27 cellular contexts compared by ENCODE assay signal in genomic region chr2:26506279-26506678, GRCh38. TPM values are rescaled to one million over a fixed set of nuclear protein-coding genes. Genes with fewer than 3 reads are reported as not detected.
DNase-seq lines count a peak whose midpoint lies in the region; ATAC-seq, FAIRE-seq and TF ChIP-seq lines count a peak whose summit lies in the region.
"Had no signal": no experiment of that assay in that cellular context is flagged by ENCODE, and none has a peak within 500 bp of the region (broad histone marks: within the 10 kb centered on the region; RNA-seq: fewer than 3 reads in every experiment).

No MANE protein-coding gene starts in this region.

- no peak overlapping the region for H4K91ac ChIP-seq in H1 (replicated peaks; ENCODE audit: insufficient read length, low read length)

- WGBS in H1 (ENCODE audit: extremely low coverage in 1 of 2, insufficient coverage in 1 of 2, insufficient read length in 1 of 2, insufficient replicate concordance in 2 of 2, low coverage in 1 of 2, low lambda C conversion rate in 2 of 2, missing lambda C conversion rate in 1 of 2), 2 experiments: 66% methylated on average over 4 of the region's 4 CpGs; no CpG with 5 or more reads in 1 of the 2 experiments
- WGBS in ovary, 3 donors: 73 to 93% (median 82%) methylated on average over 4 of the region's 4 CpGs

- H3K23me2 ChIP-seq in H1 (ENCODE audit: low read depth, low read length): peaks cover 3% of the 10 kb centered on the region; the same call in 1 of the 2 replicates

- no peak overlapping the region for H2BK5ac ChIP-seq in H1 (ENCODE audit: low read depth, low read length)

- no peak overlapping the region for H3K23ac ChIP-seq in H1 (ENCODE audit: insufficient read length)

- H3K36me3 ChIP-seq in H7 (replicated peaks; ENCODE audit: control insufficient read depth, insufficient read depth, low read length) (no peaks in the 10 kb centered on the region), H1 (ENCODE audit: control insufficient read depth in 2 of 4, insufficient read depth in 4 of 4, low read length in 3 of 4) (no peaks in the 10 kb centered on the region), ovary (no peaks in the 10 kb centered on the region)
- H3K36me3 ChIP-seq: BE2C; BLaER1 treated with 17β-estradiol and CSF1 and Interleukin-3, amounts not matched to agents 10 nM and 100 nM had no signal

- TF ChIP-seq EP300 in H1 (IDR thresholded peaks at IDR 0.05; ENCODE audit: borderline replicate concordance in 1 of 2, low read depth in 2 of 2, low read length in 2 of 2): no peak
- TF ChIP-seq EP300 in ovary (IDR thresholded peaks at IDR 0.05): no peak

- no peak overlapping the region for H3K14ac ChIP-seq in H1 (ENCODE audit: insufficient read length)

- TF ChIP-seq RAD21 in H1 (IDR thresholded peaks at IDR 0.05 in 1 of 2, conservative IDR thresholded peaks at IDR 0.05 in 1 of 2; ENCODE audit: low read depth in 2 of 2, low read length in 2 of 2): no peak

- H3K27me3 ChIP-seq in H7 (ENCODE audit: control insufficient read depth, insufficient read depth, low read length): peaks cover 7% of the 10 kb centered on the region
- peaks cover 0 to 18% (median 11%) of the 10 kb centered on the region in 4 experiments; a peak in 6 of 7 replicates for H3K27me3 ChIP-seq in H1 (replicated peaks in 1 of 4; ENCODE audit: control insufficient read depth in 3 of 4, extremely low read depth in 1 of 4, insufficient read depth in 3 of 4, low read length in 3 of 4)
- H3K27me3 ChIP-seq in ovary: no peaks in the 10 kb centered on the region
- H3K27me3 ChIP-seq: BE2C had no signal

- peaks cover 0 to 7% (median 6%) of the 10 kb centered on the region in 4 experiments; a peak in 4 of 7 replicates for H3K4me1 ChIP-seq in H1 (replicated peaks in 1 of 4; ENCODE audit: control insufficient read depth in 3 of 4, insufficient read depth in 4 of 4, low read length in 3 of 4)
- H3K4me1 ChIP-seq in ovary (ENCODE audit: insufficient read depth): no peaks in the 10 kb centered on the region
- H3K4me1 ChIP-seq: BE2C had no signal

- no peak overlapping the region for H4K5ac ChIP-seq in H1 (ENCODE audit: insufficient read length, low read depth, low read length)

- H3K4me3 ChIP-seq in H7 (ENCODE audit: insufficient read depth, low read depth, low read length) (no peak overlapping the region), H1 (ENCODE audit: extremely low read depth in 1 of 4, insufficient read depth in 2 of 4, low read depth in 3 of 4, low read length in 4 of 4) (no peak overlapping the region), ovary (no peak overlapping the region)
- H3K4me3 ChIP-seq: A549; BLaER1 treated with 17β-estradiol and CSF1 and Interleukin-3, amounts not matched to agents 10 nM and 100 nM had no signal

- TF ChIP-seq CTCF in H1 (IDR thresholded peaks at IDR 0.05; ENCODE audit: control extremely low read depth in 1 of 3, insufficient read depth in 1 of 3, low read depth in 1 of 3, low read length in 3 of 3): no peak
- no peak for TF ChIP-seq CTCF in ovary (IDR thresholded peaks at IDR 0.05)

- POLR2A ChIA-PET in H1 (lab: Charles Lee; ENCODE audit: partially characterized antibody): no interaction called here

- H3K9ac ChIP-seq in H1 (replicated peaks in 1 of 4; ENCODE audit: extremely low read depth in 1 of 4, low read depth in 3 of 4, low read length in 3 of 4): no peak overlapping the region
- H3K9ac ChIP-seq: BLaER1 treated with 17β-estradiol and CSF1 and Interleukin-3, amounts not matched to agents 10 nM and 100 nM had no signal

- H3K4me2 ChIP-seq in H1 (ENCODE audit: insufficient read depth in 1 of 2, low read depth in 2 of 2, low read length in 2 of 2): no peak overlapping the region
- H3K4me2 ChIP-seq: A549 had no signal

- H2AFZ ChIP-seq in H1 (ENCODE audit: low read length): no peak overlapping the region

- TF ChIP-seq POLR2A in H1 (IDR thresholded peaks at IDR 0.05; ENCODE audit: control extremely low read depth in 1 of 2, low read depth in 2 of 2, low read length in 2 of 2) (no peak), ovary (IDR thresholded peaks at IDR 0.05) (no peak)

- no peak overlapping the region for H2BK20ac ChIP-seq in H1 (ENCODE audit: low read length)

- H3K56ac ChIP-seq in H1 (replicated peaks; ENCODE audit: insufficient read length, low read depth, low read length): no peak overlapping the region

- no peak overlapping the region for H2BK120ac ChIP-seq in H1 (replicated peaks; ENCODE audit: low read depth, low read length)

- no peaks in the 10 kb centered on the region for H3K79me2 ChIP-seq in H1 (ENCODE audit: control insufficient read depth in 1 of 2, insufficient read depth in 2 of 2, low read length in 2 of 2)

- H4K20me1 ChIP-seq in H1 (replicated peaks in 1 of 2; ENCODE audit: control insufficient read depth in 1 of 2, insufficient read depth in 2 of 2, low read length in 2 of 2): no peaks in the 10 kb centered on the region
- H4K20me1 ChIP-seq: BLaER1 treated with 17β-estradiol and CSF1 and Interleukin-3, amounts not matched to agents 10 nM and 100 nM had no signal

- H3K27ac ChIP-seq in H1 (ENCODE audit: low read depth, low read length) (no peak overlapping the region), ovary (no peak overlapping the region)
- H3K27ac ChIP-seq: A549; BLaER1 treated with 17β-estradiol and CSF1 and Interleukin-3, amounts not matched to agents 10 nM and 100 nM had no signal

- H4K8ac ChIP-seq in H1 (ENCODE audit: extremely low read depth, insufficient read depth, low read length): no peak overlapping the region

- H3K4ac ChIP-seq in H1 (replicated peaks; ENCODE audit: insufficient read length, low read depth, low read length): no peak overlapping the region

- CTCF ChIA-PET in H1 (lab: Charles Lee; ENCODE audit: partially characterized antibody): interaction anchor here (0.6 to 5.4 kb wide), 3 partner anchors 14 to 253 kb away, joined by 3 to 34 read pairs (median 4); no protein-coding TSS in a partner anchor

- H2BK12ac ChIP-seq in H1 (ENCODE audit: low read depth, low read length): 0 out of 2 replicates have a peak overlapping the region, but pooled peaks have one; percentile 17

- intact Hi-C loops in ovary (cut with DNase I): no loop called here

- no peaks in the 10 kb centered on the region for H3K9me3 ChIP-seq in H1 (ENCODE audit: insufficient read depth in 2 of 2, low read depth in 1 of 2, low read length in 1 of 2)
- no peaks in the 10 kb centered on the region for H3K9me3 ChIP-seq in ovary
- H3K9me3 ChIP-seq: A549; BE2C; BLaER1 treated with 17β-estradiol and CSF1 and Interleukin-3, amounts not matched to agents 10 nM and 100 nM had no signal

- DNase-seq in H7 (peak; percentile 53), H1 (ENCODE audit: low read depth in 1 of 2, low spot score in 2 of 2) (no peak), left kidney (ENCODE audit: low read depth, low spot score) (peak; percentile 24), ecto neural progenitor cell (ENCODE audit: low spot score) (no peak), ovary (no peak)
- DNase-seq: 8988T; ACHN; AML-193; BE2C; CD4-positive, alpha-beta T cell; CD8-positive, alpha-beta memory T cell; DMS 273 treated with DMSO at 0.1 percent for 48 hours; DMS79; GF-D8; GOT3; H9 had no signal

- H3K18ac ChIP-seq in H1 (ENCODE audit: extremely low read depth, low read length): no peak overlapping the region

- FAIRE-seq in H1 (lab: Jason Lieb, UNC): no peak
- FAIRE-seq: A549, D721Med, GM12891, GM18507, GM19239 had no signal

- H2AK5ac ChIP-seq in H1 (ENCODE audit: low read depth, low read length): no peak overlapping the region

- ATAC-seq in GM18519 (IDR thresholded peaks at IDR 0.05; ENCODE audit: low FRiP score, unreplicated experiment): no peak
- ATAC-seq in GM18517 (IDR thresholded peaks at IDR 0.05; ENCODE audit: unreplicated experiment): no peak
- ATAC-seq: A549, HCT116 had no signal

- no peak overlapping the region for H2BK15ac ChIP-seq in H1 (ENCODE audit: low read length)

- no peaks in the 10 kb centered on the region for H3K79me1 ChIP-seq in H1 (ENCODE audit: low read depth, low read length)

TF ChIP-seq in H1, 55 proteins besides CTCF, POLR2A, EP300 and RAD21 (continues in another document):
- no peak for TF ChIP-seq SAP30 (IDR thresholded peaks at IDR 0.05; ENCODE audit: insufficient read depth, insufficient replicate concordance, low read length)
- TF ChIP-seq SP2 (IDR thresholded peaks at IDR 0.05; ENCODE audit: low read length): no peak
- TF ChIP-seq RFX5 (IDR thresholded peaks at IDR 0.05; ENCODE audit: borderline replicate concordance, low read depth, low read length): no peak
- TF ChIP-seq POLR2AphosphoS5 (IDR thresholded peaks at IDR 0.05; ENCODE audit: low read depth, low read length): no peak

RNA-seq across cellular contexts. Expression of gene OTOF, which starts 28.4 kb away (rescaled TPM):
- 0.07 and 0.14 TPM in 2 replicates for total RNA-seq in H7 (2014; rRNA removed; shearing (Covaris generic))
- total RNA-seq in H1 (2021; fragmentation: NEBNext Ultra II Directional; extraction: Animal tissue kit (Norgen Biotek cat#: 25700)): not detected in 2 replicates
- polyA plus RNA-seq in H1 (2011; rRNA removed) (0.06 TPM in 2 replicates), ovary (under 1 TPM; 0.16 to 0.33 TPM)
- polyA plus RNA-seq in H1 (2011; cell fraction: cytosol; rRNA removed): 0.03 TPM
- 0.31 TPM for polyA plus RNA-seq in H1 (2011; cell fraction: nucleus; rRNA removed)
- polyA plus RNA-seq in H1 (2012, experiment 1 of 2): 0.03 to 0.15 TPM (median 0.07 TPM) in 3 of 4 replicates, not detected in the other
- not detected for polyA plus RNA-seq in H1 (2012, experiment 2 of 2)
- 0.02 TPM for polyA plus RNA-seq in H1 (2013, experiment 1 of 2)
- polyA plus RNA-seq in H1 (2013, experiment 2 of 2): 0.04 TPM
- not detected in 2 replicates for polyA minus RNA-seq in H1 (2011; rRNA and poly(A)+ RNA removed)
- polyA minus RNA-seq in H1 (2011; cell fraction: cytosol; rRNA and poly(A)+ RNA removed): not detected
- not detected for polyA minus RNA-seq in H1 (2011; cell fraction: nucleus; rRNA and poly(A)+ RNA removed)
- total RNA-seq in ovary: under 1 TPM in 5 of 7 donors, not detected in 2; under 0.01 to 0.37 (median 0.17) TPM
- total RNA-seq: Daoy had no signal
- polyA plus RNA-seq: CD14-positive monocyte had no signal

Comparison
In these comparisons a context has a peak if more than half of its experiments do, and no peak if none do; other contexts are left out.
1. DNase-seq: peak in H7 (single experiment) and left kidney (single experiment); none in H1 (0 of 2), ecto neural progenitor cell (single experiment) and ovary (0 of 5).